Comparison of ENCODE assay signal across 8 cellular contexts in genomic region chrX:1391370-1391706, GRCh38. TPM values are rescaled to one million over a fixed set of nuclear protein-coding genes. Genes with fewer than 3 reads are reported as not detected.
DNase-seq lines count a peak whose midpoint lies in the region; ATAC-seq lines count a peak whose summit lies in the region.

No MANE protein-coding gene starts in this region.

- no peaks in the 10 kb centered on the region for H3K27me3 ChIP-seq in MG63

- no peak for ATAC-seq in HG03571 (IDR thresholded peaks at IDR 0.05; ENCODE audit: unreplicated experiment)

- peak; percentile 92 for DNase-seq in GM19238 (ENCODE audit: insufficient read length, low spot score)
- DNase-seq in MG63, result no peak
- DNase-seq in ecto neural progenitor cell (ENCODE audit: low spot score), result peak; percentile 94
- peak; percentile 88 for DNase-seq in myocyte (ENCODE audit: low read depth)
- DNase-seq in NAMALWA (ENCODE audit: low spot score), result no peak
- DNase-seq in stimulated activated naive CD4-positive, alpha-beta T cell treated with Interleukin-2 at 50 U/mL for 16 hours (lab: John Stamatoyannopoulos, UW), result no peak
- no peak for DNase-seq in foreskin melanocyte

- peak overlapping the region; percentile 97 for H3K4me3 ChIP-seq in MG63

- no peaks in the 10 kb centered on the region for H3K9me3 ChIP-seq in MG63

- H3K36me3 ChIP-seq in MG63, result peaks cover 70% of the 10 kb centered on the region

RNA-seq across cellular contexts. Expression of gene SLC25A6, which starts 0.6 kb away (rescaled TPM):
- 478 and 634 TPM in 2 replicates for total RNA-seq in MG63 (2014; rRNA removed; shearing (Covaris generic); ENCODE audit: low replicate concordance)
- 219 and 244 TPM in 2 replicates for total RNA-seq in myocyte
- 355 TPM for polyA plus RNA-seq in myocyte (2012)

RNA-seq across cellular contexts. Expression of gene IL3RA, which starts 54.8 kb away (rescaled TPM):
- not detected in 2 replicates for total RNA-seq in MG63 (2014; rRNA removed; shearing (Covaris generic); ENCODE audit: low replicate concordance)
- total RNA-seq in myocyte, result not detected in 2 replicates
- polyA plus RNA-seq in myocyte (2012), result 0.61 TPM

Comparison
In these comparisons a context has a peak if more than half of its experiments do, and no peak if none do; other contexts are left out.
1. DNase-seq: peak in GM19238 (single experiment), ecto neural progenitor cell (single experiment) and myocyte (single experiment); none in MG63 (single experiment), NAMALWA (single experiment), stimulated activated naive CD4-positive, alpha-beta T cell treated with Interleukin-2 at 50 U/mL for 16 hours (single experiment) and foreskin melanocyte (single experiment).